In genomic region chr12:685388-685787, GRCh38 we compare ENCODE assay signal across 8 cellular contexts. TPM values are rescaled to one million over a fixed set of nuclear protein-coding genes. Genes with fewer than 3 reads are reported as not detected.
A peak's percentile ranks its signal among the peaks of the same experiment; 100 is the strongest.
DNase-seq lines count a peak whose midpoint lies in the region; ATAC-seq and TF ChIP-seq lines count a peak whose summit lies in the region.

No MANE protein-coding gene starts in this region.

- H3K9me3 ChIP-seq in SJCRH30 (replicated peaks) (no peaks in the 10 kb centered on the region), BE2C (no peaks in the 10 kb centered on the region)

- H3K4me3 Mint-ChIP-seq in activated naive CD4-positive, alpha-beta T cell treated with anti-CD3 and anti-CD28 coated beads, Interleukin-2, amount 50 U/mL, for 24 hours = peak overlapping the region; percentile 5

- H3K4me3 ChIP-seq in SJCRH30 (no peak overlapping the region), BE2C (ENCODE audit: low read depth, low read length) (no peak overlapping the region)

- no peaks in the 10 kb centered on the region for H3K36me3 Mint-ChIP-seq in activated naive CD4-positive, alpha-beta T cell treated with anti-CD3 and anti-CD28 coated beads, Interleukin-2, amount 50 U/mL, for 24 hours

- peak overlapping the region; percentile 30 for H3K27ac Mint-ChIP-seq in activated naive CD4-positive, alpha-beta T cell treated with anti-CD3 and anti-CD28 coated beads, Interleukin-2, amount 50 U/mL, for 24 hours

- H3K36me3 ChIP-seq in SJCRH30 (no peaks in the 10 kb centered on the region), BE2C (no peaks in the 10 kb centered on the region)

- H3K9me3 Mint-ChIP-seq in activated naive CD4-positive, alpha-beta T cell treated with anti-CD3 and anti-CD28 coated beads, Interleukin-2, amount 50 U/mL, for 24 hours = no peaks in the 10 kb centered on the region

- DNase-seq in SJCRH30 = peak; percentile 26 to 58
- DNase-seq in non-pigmented ciliary epithelial cell (ENCODE audit: low read depth) = peak; percentile 18
- no peak for DNase-seq in C1 segment of cervical spinal cord (lab: John Stamatoyannopoulos, UW)
- DNase-seq in BE2C = no peak
- no peak for DNase-seq in hippocampal formation (lab: John Stamatoyannopoulos, UW)

- ATAC-seq in GM19023 (IDR thresholded peaks at IDR 0.05; ENCODE audit: unreplicated experiment) (peak; percentile 59), HG03095 (IDR thresholded peaks at IDR 0.05; ENCODE audit: unreplicated experiment) (peak; percentile 66)

- peaks cover 47% of the 10 kb centered on the region for H3K4me1 Mint-ChIP-seq in activated naive CD4-positive, alpha-beta T cell treated with anti-CD3 and anti-CD28 coated beads, Interleukin-2, amount 50 U/mL, for 24 hours

- no peak for TF ChIP-seq CTCF in BE2C (IDR thresholded peaks at IDR 0.05; ENCODE audit: low read depth, low read length)

- H3K27me3 ChIP-seq in SJCRH30 = no peaks in the 10 kb centered on the region
- no peaks in the 10 kb centered on the region for H3K27me3 ChIP-seq in BE2C

- H3K4me1 ChIP-seq in SJCRH30 = peaks cover 10% of the 10 kb centered on the region
- H3K4me1 ChIP-seq in BE2C = no peaks in the 10 kb centered on the region

- no peaks in the 10 kb centered on the region for H3K27me3 Mint-ChIP-seq in activated naive CD4-positive, alpha-beta T cell treated with anti-CD3 and anti-CD28 coated beads, Interleukin-2, amount 50 U/mL, for 24 hours

- no peak overlapping the region for H3K27ac ChIP-seq in SJCRH30

RNA-seq across cellular contexts. Expression of gene NINJ2, which starts 22.1 kb away (rescaled TPM):
- total RNA-seq in SJCRH30 (2014; rRNA removed; shearing (Covaris generic)) = 0.24 TPM in 1 of 2 replicates, not detected in the other
- 3.1 TPM for polyA plus RNA-seq in BE2C (2012; ENCODE audit: insufficient read depth, insufficient read length, low read depth)

Comparison
In these comparisons a context has a peak if more than half of its experiments do, and no peak if none do; other contexts are left out.
1. DNase-seq: peak in SJCRH30 (2 of 2) and non-pigmented ciliary epithelial cell (single experiment); none in C1 segment of cervical spinal cord (0 of 14), BE2C (single experiment) and hippocampal formation (0 of 2).